In the genomic region with DNA sequence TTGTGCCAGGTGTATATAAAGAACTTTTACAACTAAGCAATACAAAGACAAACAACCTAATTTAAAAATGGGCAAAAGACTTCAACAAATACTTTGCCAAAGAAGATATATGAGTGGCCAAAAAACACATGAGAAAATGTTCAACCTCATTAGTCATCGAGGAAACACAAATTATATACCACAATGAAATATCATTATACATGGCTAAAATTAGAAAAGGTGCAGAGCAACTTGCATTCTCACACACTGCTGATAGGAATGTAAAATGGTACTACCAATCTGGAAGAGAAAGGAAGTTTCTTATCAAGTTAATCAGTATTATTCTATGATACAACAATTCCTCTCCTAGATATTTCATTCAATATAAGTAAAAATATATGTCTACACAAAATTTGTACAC, we compare ENCODE assay signal across 15 cellular contexts.
DNase-seq lines count a peak whose midpoint lies in the region; ATAC-seq and TF ChIP-seq lines count a peak whose summit lies in the region.
"Had no signal": no experiment of that assay in that cellular context is flagged by ENCODE, and none has a peak within 500 bp of the region (broad histone marks: within the 10 kb centered on the region; RNA-seq: fewer than 3 reads in every experiment).

No MANE protein-coding gene starts in this region.

- H3K9ac ChIP-seq in PC-3 (ENCODE audit: low read length) = no peak overlapping the region

- H3K27me3 ChIP-seq in PC-3 (ENCODE audit: low read length) = no peaks in the 10 kb centered on the region
- no peaks in the 10 kb centered on the region for H3K27me3 ChIP-seq in osteoblast (ENCODE audit: insufficient read depth, low read length)

- no peaks in the 10 kb centered on the region for H3K9me2 ChIP-seq in PC-3 (replicated peaks; ENCODE audit: low read length)

- H3K27ac ChIP-seq in PC-3 (ENCODE audit: low read length) = no peak overlapping the region
- peak overlapping the region; percentile 13 for H3K27ac ChIP-seq in osteoblast (ENCODE audit: low read depth, low read length)
- H3K27ac ChIP-seq: PC-9 had no signal

- POLR2A ChIA-PET in PC-3 (lab: Charles Lee; ENCODE audit: unreplicated experiment) = no interaction called here

- no peaks in the 10 kb centered on the region for H3K9me3 ChIP-seq in PC-3 (ENCODE audit: low read length)
- H3K9me3 ChIP-seq in osteoblast (ENCODE audit: low read depth, low read length) = no peaks in the 10 kb centered on the region

- peaks cover 30% of the 10 kb centered on the region for H3K4me1 ChIP-seq in PC-3 (ENCODE audit: insufficient read depth, low read length)
- peaks cover 30% of the 10 kb centered on the region for H3K4me1 ChIP-seq in osteoblast (ENCODE audit: insufficient read depth, low read length)

- H4K20me1 ChIP-seq in PC-3 (ENCODE audit: low read length) (no peaks in the 10 kb centered on the region), osteoblast (ENCODE audit: insufficient read depth, low read length) (no peaks in the 10 kb centered on the region)

- no peak overlapping the region for H3K4me2 ChIP-seq in PC-3 (ENCODE audit: low read length)
- H3K4me2 ChIP-seq in osteoblast (ENCODE audit: insufficient read depth, low read length) = no peak overlapping the region
- H3K4me2 ChIP-seq: PC-9 had no signal

- TF ChIP-seq CTCF in PC-3 (conservative IDR thresholded peaks at IDR 0.05; ENCODE audit: low read depth, low read length) (no peak), osteoblast (IDR thresholded peaks at IDR 0.05; ENCODE audit: extremely low read depth, low read depth, low read length) (no peak)

- intact Hi-C loops in PC-3 (cut with micrococcal nuclease) = no loop called here

- CTCF ChIA-PET in PC-3 (lab: Charles Lee) = no interaction called here

- no peaks in the 10 kb centered on the region for H3F3A ChIP-seq in PC-3 (ENCODE audit: low read length, unreplicated experiment)

- BruUV-seq in PC-3 (replicated peaks; lab: Mats Ljungman, UMichigan) = no TSS peak

- DNase-seq in EL = peak; percentile 32
- peak; percentile 38 for DNase-seq in PC-3
- peak; percentile 56 for DNase-seq in dermis blood vessel endothelial cell
- DNase-seq in osteoblast (ENCODE audit: insufficient read length, low spot score, missing footprints) = no peak
- DNase-seq in NCI-H524 treated with DMSO at 0.1 percent for 48 hours (lab: John Stamatoyannopoulos, UW) = no peak
- DNase-seq in kidney tubule cell (ENCODE audit: low spot score) = no peak
- DNase-seq in NCI-H2081 treated with DMSO at 0.1 percent for 48 hours (lab: John Stamatoyannopoulos, UW) = no peak
- DNase-seq: AML-193, Calu3, DMS79, NCI-H146, NCI-H226, PC-9 had no signal

- H2AFZ ChIP-seq in PC-3 (ENCODE audit: low read length) (no peak overlapping the region), osteoblast (ENCODE audit: low read length) (no peak overlapping the region)
- H2AFZ ChIP-seq: PC-9 had no signal

- ATAC-seq in PC-3 (peak; percentile 53), GM21576 (IDR thresholded peaks at IDR 0.05; ENCODE audit: unreplicated experiment) (no peak)
- ATAC-seq: Right ventricle myocardium inferior had no signal

- H3K79me2 ChIP-seq in PC-3 (ENCODE audit: low read length) (no peaks in the 10 kb centered on the region), osteoblast (ENCODE audit: insufficient read depth, low read length) (no peaks in the 10 kb centered on the region)

- H3K4me3 ChIP-seq in PC-3 (ENCODE audit: low read length) (no peak overlapping the region), osteoblast (ENCODE audit: insufficient read depth, low read length) (no peak overlapping the region)
- H3K4me3 ChIP-seq: PC-9 had no signal

- H3K36me3 ChIP-seq in PC-3 (ENCODE audit: low read depth, low read length) = no peaks in the 10 kb centered on the region
- H3K36me3 ChIP-seq in osteoblast (ENCODE audit: insufficient read depth, low read length) = no peaks in the 10 kb centered on the region

Comparison
In these comparisons a context has a peak if more than half of its experiments do, and no peak if none do; other contexts are left out.
1. DNase-seq: peak in EL (single experiment), PC-3 (single experiment) and dermis blood vessel endothelial cell (single experiment); none in osteoblast (single experiment), NCI-H524 treated with DMSO at 0.1 percent for 48 hours (single experiment), kidney tubule cell (single experiment) and NCI-H2081 treated with DMSO at 0.1 percent for 48 hours (single experiment).